ENCODE assay signal across 25 cellular contexts in the genomic region with DNA sequence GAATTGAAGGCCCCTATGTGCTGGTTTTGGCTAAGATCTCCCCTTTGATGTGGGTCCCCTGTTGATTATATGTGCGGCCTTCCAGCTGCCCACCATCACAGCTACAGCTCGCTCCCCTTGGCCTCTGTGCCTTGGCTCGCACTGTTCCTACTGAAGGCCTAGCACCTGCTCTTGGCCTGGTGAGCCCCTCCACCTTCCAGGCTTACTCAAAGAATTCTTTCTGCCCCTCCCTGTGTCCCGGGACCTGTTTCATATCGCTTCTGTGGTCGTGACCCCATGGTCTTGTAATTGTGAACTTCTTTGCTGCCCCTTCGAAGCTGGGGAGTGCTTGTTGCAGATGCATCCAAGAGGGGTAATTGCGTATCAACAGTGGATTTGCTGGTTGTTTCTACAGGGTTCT. TPM values are rescaled to one million over a fixed set of nuclear protein-coding genes. Genes with fewer than 3 reads are reported as not detected.
A peak's percentile ranks its signal among the peaks of the same experiment; 100 is the strongest.
DNase-seq lines count a peak whose midpoint lies in the region; ATAC-seq and TF ChIP-seq lines count a peak whose summit lies in the region.
"Had no signal": no experiment of that assay in that cellular context is flagged by ENCODE, and none has a peak within 500 bp of the region (broad histone marks: within the 10 kb centered on the region; RNA-seq: fewer than 3 reads in every experiment).

No MANE protein-coding gene starts in this region.

- H3K4me1 Mint-ChIP-seq in natural killer cell treated with Interleukin-12 subunit alpha and Interleukin-12 subunit beta and Interleukin-15 and Interleukin-18, amount 100 ng/mL, for 72 hours (ENCODE audit: low read depth in 2 of 2) = peaks cover 11 to 15% of the 10 kb centered on the region in 2 donors
- H3K4me1 Mint-ChIP-seq in natural killer cell = peaks cover 5% of the 10 kb centered on the region in 2 donors

- no peak overlapping the region for H3K27ac Mint-ChIP-seq in natural killer cell treated with Interleukin-12 subunit alpha and Interleukin-12 subunit beta and Interleukin-15 and Interleukin-18, amount 100 ng/mL, for 72 hours
- no peak overlapping the region for H3K27ac Mint-ChIP-seq in natural killer cell
- H3K27ac Mint-ChIP-seq: HFFc6 had no signal

- no peaks in the 10 kb centered on the region for H3K27me3 ChIP-seq in ectodermal cell (ENCODE audit: control insufficient read depth, insufficient read depth, low read length, poor library complexity, severe bottlenecking)
- H3K27me3 ChIP-seq in psoas muscle (ENCODE audit: insufficient read depth in 3 of 3, low read length in 2 of 3) = no peaks in the 10 kb centered on the region
- H3K27me3 ChIP-seq: BE2C, MG63 had no signal

- H3K9me3 Mint-ChIP-seq in natural killer cell treated with Interleukin-12 subunit alpha and Interleukin-12 subunit beta and Interleukin-15 and Interleukin-18, amount 100 ng/mL, for 72 hours = no peaks in the 10 kb centered on the region
- no peaks in the 10 kb centered on the region for H3K9me3 Mint-ChIP-seq in natural killer cell
- H3K9me3 Mint-ChIP-seq: CD8-positive, alpha-beta T cell; HFFc6; IgD-negative memory B cell had no signal

- H3K4me1 ChIP-seq in ectodermal cell (ENCODE audit: control insufficient read depth, insufficient read depth, low read length) (no peaks in the 10 kb centered on the region), psoas muscle (peaks cover 18% of the 10 kb centered on the region)
- H3K4me1 ChIP-seq: BE2C had no signal

- H3K27me3 Mint-ChIP-seq in natural killer cell treated with Interleukin-12 subunit alpha and Interleukin-12 subunit beta and Interleukin-15 and Interleukin-18, amount 100 ng/mL, for 72 hours = no peaks in the 10 kb centered on the region
- no peaks in the 10 kb centered on the region for H3K27me3 Mint-ChIP-seq in natural killer cell (ENCODE audit: low read depth in 2 of 2)
- H3K27me3 Mint-ChIP-seq: IgD-negative memory B cell had no signal

- no peaks in the 10 kb centered on the region for H3K9me3 ChIP-seq in ectodermal cell (ENCODE audit: control insufficient read depth, low read length)
- no peaks in the 10 kb centered on the region for H3K9me3 ChIP-seq in psoas muscle
- H3K9me3 ChIP-seq: BE2C, MG63 had no signal

- intact Hi-C loops in natural killer cell (cut with micrococcal nuclease) (no loop called here), psoas muscle (cut with DNase I) (no loop called here)

- TF ChIP-seq CTCF in natural killer cell (IDR thresholded peaks at IDR 0.05) = no peak
- TF ChIP-seq CTCF in psoas muscle (IDR thresholded peaks at IDR 0.05) = no peak

- H3K27ac ChIP-seq in ectodermal cell (ENCODE audit: insufficient read depth, low read depth, low read length, poor library complexity, severe bottlenecking) (peak overlapping the region; percentile 36), psoas muscle (peak overlapping the region; percentile 79)
- H3K27ac ChIP-seq: HL-60 had no signal

- no peak for ATAC-seq in natural killer cell treated with Interleukin-12 subunit alpha and Interleukin-12 subunit beta and Interleukin-15 and Interleukin-18, amount 100 ng/mL, for 72 hours
- no peak for ATAC-seq in natural killer cell
- ATAC-seq in psoas muscle = no peak
- ATAC-seq in HG03095 (IDR thresholded peaks at IDR 0.05; ENCODE audit: unreplicated experiment) = no peak
- no peak for ATAC-seq in HG02642 (IDR thresholded peaks at IDR 0.05; ENCODE audit: poor library complexity, unreplicated experiment)
- ATAC-seq: CD8-positive, alpha-beta T cell had no signal

- peaks cover 9% of the 10 kb centered on the region for H3K36me3 ChIP-seq in ectodermal cell (ENCODE audit: control insufficient read depth, insufficient read depth, low read length)
- H3K36me3 ChIP-seq in psoas muscle (ENCODE audit: insufficient read depth in 1 of 2, low read depth in 1 of 2) = peaks cover 0 to 41% of the 10 kb centered on the region in 2 donors

- peak; percentile 25 for DNase-seq in natural killer cell treated with Interleukin-12 subunit alpha and Interleukin-12 subunit beta and Interleukin-15 and Interleukin-18, amount 100 ng/mL, for 72 hours (ENCODE audit: low spot score)
- no peak for DNase-seq in natural killer cell
- no peak for DNase-seq in psoas muscle
- no peak for DNase-seq in GOT3 (lab: John Stamatoyannopoulos, UW)
- DNase-seq in NCI-H774 (lab: John Stamatoyannopoulos, UW) = no peak
- DNase-seq: 8988T; BE2C; CD8-positive, alpha-beta T cell; DMS53; EL; H7; HFFc6; Kasumi-1; MG63; NCI-H1048; NCI-H1436; NCI-H1930; NCI-H226; NCI-H524; Right ventricle myocardium superior had no signal

- H3K36me3 Mint-ChIP-seq in natural killer cell treated with Interleukin-12 subunit alpha and Interleukin-12 subunit beta and Interleukin-15 and Interleukin-18, amount 100 ng/mL, for 72 hours = peaks cover 7% of the 10 kb centered on the region
- no peaks in the 10 kb centered on the region for H3K36me3 Mint-ChIP-seq in natural killer cell

- no peak overlapping the region for H3K4me3 ChIP-seq in ectodermal cell (ENCODE audit: insufficient read depth, low read depth, low read length)
- no peak overlapping the region for H3K4me3 ChIP-seq in psoas muscle
- H3K4me3 ChIP-seq: MG63 had no signal

- WGBS in ectodermal cell, 2 experiments = 93% methylated on average over 8 of the region's 8 CpGs
- 88 to 93% (median 89%) methylated on average over 8 of the region's 8 CpGs for WGBS in psoas muscle, 3 donors

- H3K4me3 Mint-ChIP-seq in natural killer cell treated with Interleukin-12 subunit alpha and Interleukin-12 subunit beta and Interleukin-15 and Interleukin-18, amount 100 ng/mL, for 72 hours = no peak overlapping the region
- H3K4me3 Mint-ChIP-seq in natural killer cell = no peak overlapping the region
- H3K4me3 Mint-ChIP-seq: CD8-positive, alpha-beta T cell; HFFc6 had no signal

RNA-seq across cellular contexts. Expression of a gene that starts 12.5 kb away (rescaled TPM):
- total RNA-seq in natural killer cell treated with Interleukin-12 subunit alpha and Interleukin-12 subunit beta and Interleukin-15 and Interleukin-18, amount 100 ng/mL, for 72 hours = 10 to 100 TPM; 44.6 to 63.5 TPM
- total RNA-seq in natural killer cell = 10 to 100 TPM; 27.6 to 37.4 (median 31.2) TPM
- 43.1 TPM for polyA plus RNA-seq in ectodermal cell (2013, experiment 1 of 4)
- polyA plus RNA-seq in ectodermal cell (2013, experiment 2 of 4) = 48.1 TPM
- 29.9 TPM for polyA plus RNA-seq in ectodermal cell (2013, experiment 3 of 4)
- 32.1 TPM for polyA plus RNA-seq in ectodermal cell (2013, experiment 4 of 4)
- 10 to 100 TPM; 17.6 to 23.4 (median 19.8) TPM for total RNA-seq in psoas muscle
- 10 to 100 TPM; 11.2 to 19.0 (median 15.2) TPM for polyA plus RNA-seq in psoas muscle

RNA-seq across cellular contexts. Expression of a gene that starts 20.3 kb away (rescaled TPM):
- 1 to 10 TPM; 3.0 to 3.1 TPM for total RNA-seq in natural killer cell treated with Interleukin-12 subunit alpha and Interleukin-12 subunit beta and Interleukin-15 and Interleukin-18, amount 100 ng/mL, for 72 hours
- total RNA-seq in natural killer cell (1 to 10 TPM; 1.2 to 3.7 (median 2.3) TPM), psoas muscle (100 to 1,000 TPM in 3 of 4 donors, 10 to 100 TPM in 1; 80.2 to 150 (median 118) TPM)
- polyA plus RNA-seq in ectodermal cell (2013, experiment 1 of 4) = 1.2 TPM
- polyA plus RNA-seq in ectodermal cell (2013, experiment 2 of 4) = 0.94 TPM
- 0.80 TPM for polyA plus RNA-seq in ectodermal cell (2013, experiment 3 of 4)
- 1.0 TPM for polyA plus RNA-seq in ectodermal cell (2013, experiment 4 of 4)
- 100 to 1,000 TPM in 2 of 3 donors, 10 to 100 TPM in 1; 38.8 to 142 (median 115) TPM for polyA plus RNA-seq in psoas muscle

RNA-seq across cellular contexts. Expression of a gene that starts 59.7 kb away (rescaled TPM):
- 1 to 10 TPM; 1.5 to 1.6 TPM for total RNA-seq in natural killer cell treated with Interleukin-12 subunit alpha and Interleukin-12 subunit beta and Interleukin-15 and Interleukin-18, amount 100 ng/mL, for 72 hours
- total RNA-seq in natural killer cell = 1 to 10 TPM; 4.1 to 7.1 (median 5.9) TPM
- polyA plus RNA-seq in ectodermal cell (2013, experiment 1 of 4) = 1.4 TPM
- polyA plus RNA-seq in ectodermal cell (2013, experiment 2 of 4) = 0.94 TPM
- 1.2 TPM for polyA plus RNA-seq in ectodermal cell (2013, experiment 3 of 4)
- polyA plus RNA-seq in ectodermal cell (2013, experiment 4 of 4) = 0.97 TPM
- total RNA-seq in psoas muscle = 1 to 10 TPM; 1.4 to 4.7 (median 2.6) TPM
- polyA plus RNA-seq in psoas muscle = 1 to 10 TPM; 1.6 to 4.8 (median 3.2) TPM

Comparison
In these comparisons a context has a peak if more than half of its experiments do, and no peak if none do; other contexts are left out.
1. RNA of a gene that starts 20.3 kb away (total RNA-seq): 80.2 to 150 TPM in psoas muscle; 3.0 to 3.1 TPM in natural killer cell treated with Interleukin-12 subunit alpha and Interleukin-12 subunit beta and Interleukin-15 and Interleukin-18, amount 100 ng/mL, for 72 hours and 1.2 to 3.7 TPM in natural killer cell; every median in the first group is over 10 times any median in the second.